ENCODE assay signal across 9 cellular contexts in the genomic region with DNA sequence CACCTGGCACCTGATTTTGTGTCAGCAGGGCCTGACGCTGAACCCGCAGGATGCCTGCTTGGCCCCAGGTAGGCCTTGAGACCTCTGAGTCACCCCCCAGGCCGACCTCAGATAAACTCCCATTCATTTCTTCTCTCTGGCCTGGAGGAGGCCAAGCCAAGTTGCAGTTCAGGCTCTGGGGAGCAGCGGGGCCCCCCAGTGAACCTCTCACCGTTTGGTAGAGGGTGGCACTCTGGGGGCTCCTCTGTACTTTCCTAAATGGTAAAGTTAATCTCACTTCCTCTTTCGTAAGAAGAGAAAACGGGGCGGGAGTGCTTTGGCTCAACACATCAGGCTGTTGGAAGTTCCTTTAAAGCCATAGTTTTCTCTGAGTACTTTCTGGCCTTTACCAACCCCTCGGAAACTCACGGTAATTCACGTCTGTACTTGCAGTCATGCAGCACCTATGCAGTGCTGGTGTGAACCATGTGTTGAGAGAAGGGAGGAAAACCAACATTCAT. TPM values are rescaled to one million over a fixed set of nuclear protein-coding genes. Genes with fewer than 3 reads are reported as not detected.
DNase-seq lines count a peak whose midpoint lies in the region; ATAC-seq and TF ChIP-seq lines count a peak whose summit lies in the region.
"Had no signal": no experiment of that assay in that cellular context is flagged by ENCODE, and none has a peak within 500 bp of the region (broad histone marks: within the 10 kb centered on the region; RNA-seq: fewer than 3 reads in every experiment).

No MANE protein-coding gene starts in this region.

- H3K4me3 Mint-ChIP-seq in type B pancreatic cell, result no peak overlapping the region

- no peaks in the 10 kb centered on the region for H3K36me3 Mint-ChIP-seq in type B pancreatic cell

- no peak for TF ChIP-seq CTCF in GM12864 (IDR thresholded peaks at IDR 0.05; ENCODE audit: low read depth, low read length, missing control alignments)
- TF ChIP-seq CTCF in OCI-LY7 (conservative IDR thresholded peaks at IDR 0.05; ENCODE audit: low read length), result no peak
- no peak for TF ChIP-seq CTCF in right lobe of liver (IDR thresholded peaks at IDR 0.05)
- TF ChIP-seq CTCF in foreskin keratinocyte (conservative IDR thresholded peaks at IDR 0.05), result no peak
- TF ChIP-seq CTCF in prostate gland (IDR thresholded peaks at IDR 0.05), result no peak
- no peak for TF ChIP-seq CTCF in type B pancreatic cell (conservative IDR thresholded peaks at IDR 0.05)
- TF ChIP-seq CTCF in foreskin fibroblast (IDR thresholded peaks at IDR 0.05; ENCODE audit: low read depth, low read length), result no peak

- peaks cover 27% of the 10 kb centered on the region for H3K27me3 Mint-ChIP-seq in type B pancreatic cell

- TF ChIP-seq POLR2A in right lobe of liver (IDR thresholded peaks at IDR 0.05) (no peak), prostate gland (IDR thresholded peaks at IDR 0.05) (no peak)

- ATAC-seq in GM21825 (IDR thresholded peaks at IDR 0.05; ENCODE audit: unreplicated experiment) (peak; percentile 59), right lobe of liver (no peak), foreskin keratinocyte (no peak)

- H3K9me3 Mint-ChIP-seq in type B pancreatic cell, result no peaks in the 10 kb centered on the region

- CTCF ChIA-PET in OCI-LY7 (lab: Charles Lee; ENCODE audit: unreplicated experiment), result no interaction called here

- intact Hi-C loops in OCI-LY7 (cut with micrococcal nuclease; ENCODE audit: unreplicated experiment), result loop anchor here (5.0 kb wide), 1 partner anchor 204 kb away; the partner anchor contains the start of gene STK35
- intact Hi-C loops in right lobe of liver (cut with DNase I), result no loop called here
- intact Hi-C loops in prostate gland (cut with DNase I), result loop anchor here (5.0 kb wide), 1 partner anchor 204 kb away; the partner anchor contains the start of gene STK35

- no peaks in the 10 kb centered on the region for H4K20me1 ChIP-seq in OCI-LY7 (ENCODE audit: insufficient read depth, low read length)

- WGBS in right lobe of liver (ENCODE audit: insufficient coverage, low coverage, low lambda C conversion rate, missing lambda C conversion rate), result 36% methylated on average over 7 of the region's 11 CpGs
- 61% methylated on average over 11 of the region's 11 CpGs for WGBS in prostate gland

- H3K4me2 ChIP-seq in OCI-LY7 (ENCODE audit: low read length), result peak overlapping the region; percentile 62

- POLR2A ChIA-PET in OCI-LY7 (lab: Charles Lee), result no interaction called here

- no peaks in the 10 kb centered on the region for H3K79me2 ChIP-seq in OCI-LY7 (ENCODE audit: insufficient read depth, low read depth, low read length)

- H3K4me3 ChIP-seq in GM12864 (ENCODE audit: low read depth, low read length) (no peak overlapping the region), OCI-LY7 (ENCODE audit: low read depth, low read length, poor library complexity, severe bottlenecking) (peak overlapping the region; percentile 30), right lobe of liver (no peak overlapping the region), prostate gland (no peak overlapping the region), foreskin fibroblast (ENCODE audit: low read depth in 1 of 2, low read length in 2 of 2) (no peak overlapping the region)

- DNase-seq in GM12864 (ENCODE audit: low read depth) (peak; percentile 62), OCI-LY7 (ENCODE audit: low spot score) (peak; percentile 73), right lobe of liver (no peak), foreskin keratinocyte (no peak), prostate gland (ENCODE audit: low spot score) (no peak), type B pancreatic cell (ENCODE audit: extremely low spot score, unreplicated experiment) (no peak), foreskin fibroblast (no peak)

- no peaks in the 10 kb centered on the region for H3K9me3 ChIP-seq in OCI-LY7 (ENCODE audit: low read length)
- no peaks in the 10 kb centered on the region for H3K9me3 ChIP-seq in right lobe of liver
- no peaks in the 10 kb centered on the region for H3K9me3 ChIP-seq in prostate gland

- H3K4me1 Mint-ChIP-seq in type B pancreatic cell (ENCODE audit: unreplicated experiment), result peaks cover 21% of the 10 kb centered on the region

- peak overlapping the region; percentile 66 for H2AFZ ChIP-seq in OCI-LY7 (ENCODE audit: low read length)

- no TSS peak for BruUV-seq in OCI-LY7 (replicated peaks; lab: Mats Ljungman, UMichigan)

- no peaks in the 10 kb centered on the region for H3K36me3 ChIP-seq in OCI-LY7 (ENCODE audit: insufficient read depth, low read length)
- peaks cover 0 to 4% (median 0%) of the 10 kb centered on the region in 4 donors for H3K36me3 ChIP-seq in right lobe of liver
- H3K36me3 ChIP-seq in prostate gland, result no peaks in the 10 kb centered on the region

- H3K27ac ChIP-seq in OCI-LY7 (ENCODE audit: low read depth, low read length, poor library complexity, severe bottlenecking) (peak overlapping the region; percentile 35), right lobe of liver (peak overlapping the region in 2 of 3 donors; percentile 5 to 26), foreskin keratinocyte (no peak overlapping the region), prostate gland (peak overlapping the region in 1 of 2 donors; percentile 20)

- no peak overlapping the region for H3K27ac Mint-ChIP-seq in type B pancreatic cell

- H3K9me2 ChIP-seq in OCI-LY7 (ENCODE audit: insufficient read depth, low read length), result no peaks in the 10 kb centered on the region

- H3K27me3 ChIP-seq in right lobe of liver (no peaks in the 10 kb centered on the region), foreskin keratinocyte (no peaks in the 10 kb centered on the region), prostate gland (replicated peaks; ENCODE audit: insufficient read depth) (no peaks in the 10 kb centered on the region)

- H3K4me1 ChIP-seq in OCI-LY7 (ENCODE audit: insufficient read depth, low read length, poor library complexity, severe bottlenecking), result peaks cover 19% of the 10 kb centered on the region
- H3K4me1 ChIP-seq in right lobe of liver, result peaks cover 0 to 17% (median 1%) of the 10 kb centered on the region in 4 donors
- H3K4me1 ChIP-seq in foreskin keratinocyte, result peaks cover 12% of the 10 kb centered on the region
- no peaks in the 10 kb centered on the region for H3K4me1 ChIP-seq in prostate gland (replicated peaks)

RNA-seq across cellular contexts. Expression of gene SIRPA, which starts 2.8 kb away (rescaled TPM):
- total RNA-seq in OCI-LY7 (2014; rRNA removed; shearing (Covaris generic)), result not detected in 2 replicates
- total RNA-seq in OCI-LY7 (2022) (not detected in 2 replicates), right lobe of liver (10 to 100 TPM; 26.8 to 42.7 (median 34.8) TPM), foreskin keratinocyte (26.8 and 35.1 TPM in 2 replicates), prostate gland (10 to 100 TPM; 20.3 to 31.0 TPM), type B pancreatic cell (ENCODE audit: low replicate concordance) (11.4 and 12.3 TPM in 2 replicates)
- 24.1 and 28.7 TPM in 2 replicates for polyA plus RNA-seq in foreskin keratinocyte
- total RNA-seq: T-helper 2 cell treated with Interferon-gamma antibody and Interleukin-4, amounts not matched to agents 100 ng/mL and 5 ng/mL, for 36 hours had no signal

Comparison
In these comparisons a context has a peak if more than half of its experiments do, and no peak if none do; other contexts are left out.
1. DNase-seq: peak in GM12864 (single experiment) and OCI-LY7 (single experiment); none in right lobe of liver (0 of 3), foreskin keratinocyte (0 of 2), prostate gland (single experiment), type B pancreatic cell (single experiment) and foreskin fibroblast (0 of 2).
2. RNA of gene SIRPA, which starts 2.8 kb away (total RNA-seq): 26.8 to 42.7 TPM in right lobe of liver, 20.3 to 31.0 TPM in prostate gland, 26.8 to 35.1 TPM in foreskin keratinocyte and 11.4 to 12.3 TPM in type B pancreatic cell; not detected in OCI-LY7; every median in the first group is over 10 times any median in the second.
3. intact Hi-C loops: an anchor here in OCI-LY7 (5.0 kb wide) and prostate gland (5.0 kb wide); none called in right lobe of liver.